ENCODE assay signal across 8 cellular contexts in the genomic region with DNA sequence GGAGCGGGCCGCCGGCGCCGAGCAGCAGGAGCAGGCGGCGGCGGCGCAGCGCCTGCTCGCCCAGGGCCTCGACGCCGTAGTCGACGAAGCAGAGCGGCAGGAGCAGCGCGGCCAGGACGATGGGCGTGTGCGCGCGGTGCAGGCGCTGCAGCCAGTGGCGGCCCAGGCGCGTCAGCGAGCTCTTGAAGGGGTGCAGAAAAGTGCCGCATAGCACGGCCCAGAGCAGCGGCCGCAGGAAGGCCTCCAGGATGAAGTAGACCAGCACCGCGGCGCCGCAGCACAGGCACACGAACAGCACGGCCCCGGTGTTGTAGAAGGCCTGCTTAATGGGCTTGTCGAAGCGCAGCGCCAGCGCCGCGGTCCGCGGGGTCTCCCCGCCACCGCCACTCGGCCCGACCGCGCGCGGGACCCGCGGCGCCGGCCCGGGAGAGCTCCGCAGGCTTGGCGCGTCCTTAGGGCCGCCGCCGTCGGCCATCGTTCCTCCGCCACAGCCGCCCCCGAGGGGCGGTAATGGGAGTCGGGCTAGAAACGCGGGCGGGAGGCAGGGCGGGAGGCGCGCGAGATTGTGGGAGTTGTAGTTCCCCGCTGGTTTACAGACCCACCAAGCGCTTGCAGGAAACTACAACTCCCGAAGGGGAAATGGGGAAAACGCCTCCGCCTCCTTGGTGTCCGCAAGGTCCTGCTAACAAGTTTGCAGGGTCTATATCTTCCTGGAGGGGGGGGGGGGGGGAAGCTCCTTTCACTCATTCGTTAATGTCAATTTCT. TPM values are rescaled to one million over a fixed set of nuclear protein-coding genes. Genes with fewer than 3 reads are reported as not detected.
DNase-seq lines count a peak whose midpoint lies in the region; ATAC-seq and TF ChIP-seq lines count a peak whose summit lies in the region.

A gene (minus strand): TSS at position 509 of the 765 bp plus-strand sequence. CDS start 34 bp downstream, at position 475.

- H3K27ac Mint-ChIP-seq in WTC11 (peak within 1 kb of the TSS; percentile 76), immature natural killer cell (peak within 1 kb of the TSS; percentile 72 to 90 (median 86))

- TF ChIP-seq POLR2A in spleen (IDR thresholded peaks at IDR 0.05) = peak in 1 of 3 donors; percentile 72

- H3K27ac ChIP-seq in AG04450 (ENCODE audit: low read depth, low read length) = peak within 1 kb of the TSS; percentile 25
- peak within 1 kb of the TSS; percentile 75 to 97 (median 92) for H3K27ac ChIP-seq in spleen

- no peaks in the 10 kb centered on the region for H3K9me3 Mint-ChIP-seq in WTC11
- H3K9me3 Mint-ChIP-seq in immature natural killer cell = no peaks in the 10 kb centered on the region

- intact Hi-C loops in spleen (cut with DNase I; ENCODE audit: low total_unique reads) = no loop called here

- H3K36me3 Mint-ChIP-seq in WTC11 (peaks cover 13% of the 10 kb centered on the region), immature natural killer cell (peaks cover 0 to 5% (median 5%) of the 10 kb centered on the region in 3 donors)

- H3K9me3 ChIP-seq in AG04450 (ENCODE audit: control insufficient read depth, insufficient read depth, low read length) (no peaks in the 10 kb centered on the region; the same call in 1 of the 2 replicates), spleen (no peaks in the 10 kb centered on the region)

- DNase-seq in AG04450 (ENCODE audit: low read depth, low spot score) = peak; percentile 99
- DNase-seq in NCI-H226 = peak; percentile 99
- DNase-seq in WTC11 (ENCODE audit: low spot score) = peak; percentile 96
- DNase-seq in cardiac fibroblast (ENCODE audit: low read depth in 2 of 2) = peak; percentile 99 to 100
- DNase-seq in immature natural killer cell = peak; percentile 94 to 95 (median 95)
- peak; percentile 97 for DNase-seq in spleen

- no peaks in the 10 kb centered on the region for H3K36me3 ChIP-seq in spleen

- WGBS in spleen, 5 donors = 0 to 1% (median 0%) methylated on average over 40 to 88 of the region's 88 CpGs

- peaks cover 20 to 56% (median 49%) of the 10 kb centered on the region in 6 donors for H3K4me1 ChIP-seq in spleen

- POLR2A ChIA-PET in AG04450 (lab: Yijun Ruan, JAX) (interaction anchor here (0.6 to 3.7 kb wide), 7 partner anchors 9 to 910 kb away, joined by 3 to 22 read pairs (median 5); no protein-coding TSS in a partner anchor), WTC11 (lab: Charles Lee) (interaction anchor here (0.6 to 2.2 kb wide), 5 partner anchors 10 to 414 kb away, joined by 3 to 9 read pairs (median 4); no protein-coding TSS in a partner anchor)

- H3K4me3 ChIP-seq in AG04450 (ENCODE audit: low read depth, low read length) (peak within 1 kb of the TSS; percentile 87), cardiac fibroblast (replicated peaks in 1 of 2; ENCODE audit: low read depth in 2 of 2, low read length in 2 of 2) (peak within 1 kb of the TSS; percentile 88 to 93), spleen (peak within 1 kb of the TSS; percentile 76 to 99 (median 92))

- no peak for TF ChIP-seq CTCF in AG04450 (IDR thresholded peaks at IDR 0.05; ENCODE audit: low read depth, low read length)
- no peak for TF ChIP-seq CTCF in WTC11 (IDR thresholded peaks at IDR 0.05)
- no peak for TF ChIP-seq CTCF in cardiac fibroblast (IDR thresholded peaks at IDR 0.05; ENCODE audit: low read depth, low read length)
- peak in 3 of 11 experiments; percentile 33 to 38 (median 38) for TF ChIP-seq CTCF in spleen (IDR thresholded peaks at IDR 0.05 in 8 of 11, conservative IDR thresholded peaks at IDR 0.05 in 3 of 11)

- H3K4me1 Mint-ChIP-seq in WTC11 (peaks cover 46% of the 10 kb centered on the region), immature natural killer cell (peaks cover 41 to 50% of the 10 kb centered on the region in 2 donors)

- CTCF ChIA-PET in AG04450 (lab: Charles Lee) = interaction anchor here (0.6 to 1.1 kb wide), 5 partner anchors 10 to 198 kb away, joined by 3 to 6 read pairs (median 3); no protein-coding TSS in a partner anchor
- CTCF ChIA-PET in WTC11 (lab: Charles Lee) = interaction anchor here (0.6 to 1.4 kb wide), 6 partner anchors 24 to 382 kb away, joined by 3 to 7 read pairs (median 4); no protein-coding TSS in a partner anchor

- ATAC-seq in GM18909 (IDR thresholded peaks at IDR 0.05; ENCODE audit: poor library complexity, unreplicated experiment) (peak; percentile 91), HG03175 (IDR thresholded peaks at IDR 0.05; ENCODE audit: unreplicated experiment) (peak; percentile 92), WTC11 (peak; percentile 92)

- H3K27me3 ChIP-seq in AG04450 (ENCODE audit: control insufficient read depth, insufficient read depth, low read length) (no peaks in the 10 kb centered on the region), spleen (replicated peaks in 1 of 7) (no peaks in the 10 kb centered on the region)

- H3K4me3 Mint-ChIP-seq in WTC11 = peak within 1 kb of the TSS; percentile 93
- peak within 1 kb of the TSS; percentile 89 to 92 (median 90) for H3K4me3 Mint-ChIP-seq in immature natural killer cell

- H3K27me3 Mint-ChIP-seq in WTC11 (ENCODE audit: low read depth) (no peaks in the 10 kb centered on the region), immature natural killer cell (ENCODE audit: low read depth in 3 of 3) (peaks cover 0 to 8% (median 6%) of the 10 kb centered on the region in 3 donors)

TF ChIP-seq in WTC11, 78 proteins besides CTCF, POLR2A, EP300 and RAD21 (continues in another document):
- TF ChIP-seq ELF4 (CRISPR knock-in tag; IDR thresholded peaks at IDR 0.05; ENCODE audit: low read depth) (no peak), SP1 (CRISPR knock-in tag; conservative IDR thresholded peaks at IDR 0.05) (peak; percentile 83), MYBL2 (CRISPR knock-in tag; IDR thresholded peaks at IDR 0.05) (0 out of 2 replicates have a peak, but pooled peaks have one; percentile 38), TEAD4 (CRISPR knock-in tag; IDR thresholded peaks at IDR 0.05) (0 out of 2 replicates have a peak, but pooled peaks have one; percentile 44), JUN (CRISPR knock-in tag; IDR thresholded peaks at IDR 0.05) (peak; percentile 64; the same call in 1 of the 2 replicates), ZNF671 (CRISPR knock-in tag; IDR thresholded peaks at IDR 0.05) (no peak), TEAD1 (CRISPR knock-in tag; IDR thresholded peaks at IDR 0.05) (0 out of 2 replicates have a peak, but pooled peaks have one; percentile 15), RELA (CRISPR knock-in tag; IDR thresholded peaks at IDR 0.05; ENCODE audit: borderline replicate concordance) (no peak), FOXP1 (CRISPR knock-in tag; IDR thresholded peaks at IDR 0.05; ENCODE audit: borderline replicate concordance) (peak; percentile 89), KAT7 (CRISPR knock-in tag; IDR thresholded peaks at IDR 0.05; ENCODE audit: borderline replicate concordance) (peak; percentile 88; the same call in 1 of the 2 replicates), NR2C2 (CRISPR knock-in tag; IDR thresholded peaks at IDR 0.05) (peak; percentile 10; the same call in 1 of the 2 replicates), NFATC4 (CRISPR knock-in tag; IDR thresholded peaks at IDR 0.05) (no peak)
- TF ChIP-seq, protein P1, sequence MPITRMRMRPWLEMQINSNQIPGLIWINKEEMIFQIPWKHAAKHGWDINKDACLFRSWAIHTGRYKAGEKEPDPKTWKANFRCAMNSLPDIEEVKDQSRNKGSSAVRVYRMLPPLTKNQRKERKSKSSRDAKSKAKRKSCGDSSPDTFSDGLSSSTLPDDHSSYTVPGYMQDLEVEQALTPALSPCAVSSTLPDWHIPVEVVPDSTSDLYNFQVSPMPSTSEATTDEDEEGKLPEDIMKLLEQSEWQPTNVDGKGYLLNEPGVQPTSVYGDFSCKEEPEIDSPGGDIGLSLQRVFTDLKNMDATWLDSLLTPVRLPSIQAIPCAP (CRISPR knock-in tag; IDR thresholded peaks at IDR 0.05) = no peak
- TF ChIP-seq, protein P2, sequence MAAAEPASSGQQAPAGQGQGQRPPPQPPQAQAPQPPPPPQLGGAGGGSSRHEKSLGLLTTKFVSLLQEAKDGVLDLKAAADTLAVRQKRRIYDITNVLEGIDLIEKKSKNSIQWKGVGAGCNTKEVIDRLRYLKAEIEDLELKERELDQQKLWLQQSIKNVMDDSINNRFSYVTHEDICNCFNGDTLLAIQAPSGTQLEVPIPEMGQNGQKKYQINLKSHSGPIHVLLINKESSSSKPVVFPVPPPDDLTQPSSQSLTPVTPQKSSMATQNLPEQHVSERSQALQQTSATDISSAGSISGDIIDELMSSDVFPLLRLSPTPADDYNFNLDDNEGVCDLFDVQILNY (CRISPR knock-in tag; IDR thresholded peaks at IDR 0.05) = peak; percentile 81
- TF ChIP-seq, protein P3, sequence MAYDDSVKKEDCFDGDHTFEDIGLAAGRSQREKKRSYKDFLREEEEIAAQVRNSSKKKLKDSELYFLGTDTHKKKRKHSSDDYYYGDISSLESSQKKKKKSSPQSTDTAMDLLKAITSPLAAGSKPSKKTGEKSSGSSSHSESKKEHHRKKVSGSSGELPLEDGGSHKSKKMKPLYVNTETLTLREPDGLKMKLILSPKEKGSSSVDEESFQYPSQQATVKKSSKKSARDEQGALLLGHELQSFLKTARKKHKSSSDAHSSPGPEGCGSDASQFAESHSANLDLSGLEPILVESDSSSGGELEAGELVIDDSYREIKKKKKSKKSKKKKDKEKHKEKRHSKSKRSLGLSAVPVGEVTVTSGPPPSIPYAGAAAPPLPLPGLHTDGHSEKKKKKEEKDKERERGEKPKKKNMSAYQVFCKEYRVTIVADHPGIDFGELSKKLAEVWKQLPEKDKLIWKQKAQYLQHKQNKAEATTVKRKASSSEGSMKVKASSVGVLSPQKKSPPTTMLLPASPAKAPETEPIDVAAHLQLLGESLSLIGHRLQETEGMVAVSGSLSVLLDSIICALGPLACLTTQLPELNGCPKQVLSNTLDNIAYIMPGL (CRISPR knock-in tag; IDR thresholded peaks at IDR 0.05) = peak; percentile 46; the same call in 1 of the 2 replicates

RNA-seq across cellular contexts. Expression of the gene that starts here (rescaled TPM):
- polyA plus RNA-seq in AG04450 (2011; rRNA removed) (36.1 and 42.0 TPM in 2 replicates), immature natural killer cell (10 to 100 TPM; 13.1 to 29.8 (median 20.8) TPM), spleen (1 to 10 TPM; 3.2 to 6.7 (median 5.0) TPM)
- polyA minus RNA-seq in AG04450 (2011; rRNA and poly(A)+ RNA removed) = 61.9 and 67.3 TPM in 2 replicates
- total RNA-seq in WTC11 (2021) (40.8 to 47.2 TPM (median 43.2 TPM) in 3 replicates), spleen (10 to 100 TPM; 24.7 to 71.6 (median 44.1) TPM)

Comparison
In these comparisons a context has a peak if more than half of its experiments do, and no peak if none do; other contexts are left out.
1. Peak in every context shown above with its lines: DNase-seq, ATAC-seq, H3K4me3 ChIP-seq and H3K27ac ChIP-seq.